In the genomic region with DNA sequence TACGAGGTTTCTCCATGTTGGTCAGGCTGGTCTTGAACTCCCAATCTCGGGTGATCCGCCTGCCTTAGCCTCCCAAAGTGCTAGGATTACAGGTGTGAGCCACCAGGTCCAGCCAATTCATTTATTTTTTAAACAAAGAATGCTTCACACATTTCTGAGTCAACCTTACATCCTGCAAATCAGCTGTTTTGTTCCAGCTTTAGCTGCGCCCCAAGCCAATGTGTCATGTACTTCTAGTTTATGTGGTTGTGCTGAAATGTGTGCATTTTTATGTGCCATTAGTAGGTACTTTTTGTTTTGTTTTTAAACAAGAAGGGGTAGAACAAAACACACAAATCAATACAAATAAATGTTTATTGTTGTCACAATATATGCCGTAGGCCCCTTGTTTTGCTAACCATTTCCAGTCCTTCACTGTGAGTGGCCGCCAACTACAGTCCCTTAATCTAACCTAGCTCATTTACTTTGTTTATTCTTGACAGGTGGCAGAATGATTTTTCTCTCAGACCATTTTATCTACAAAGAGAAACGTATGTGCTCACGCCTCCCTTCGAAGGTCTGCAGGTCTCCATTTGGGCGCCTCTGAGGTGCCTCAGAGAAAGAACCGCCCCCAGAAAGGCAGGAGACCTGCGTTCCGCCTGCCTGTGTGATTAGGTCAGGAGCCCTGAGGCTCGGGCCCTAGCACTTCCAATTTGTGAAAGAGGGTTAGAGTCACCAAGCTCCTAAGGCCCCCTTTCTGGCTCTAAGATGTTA, we compare ENCODE assay signal across 10 cellular contexts. TPM values are rescaled to one million over a fixed set of nuclear protein-coding genes. Genes with fewer than 3 reads are reported as not detected.
A peak's percentile ranks its signal among the peaks of the same experiment; 100 is the strongest.
DNase-seq lines count a peak whose midpoint lies in the region; ATAC-seq and TF ChIP-seq lines count a peak whose summit lies in the region.
"Had no signal": no experiment of that assay in that cellular context is flagged by ENCODE, and none has a peak within 500 bp of the region (broad histone marks: within the 10 kb centered on the region; RNA-seq: fewer than 3 reads in every experiment).

No MANE protein-coding gene starts in this region.

- peak overlapping the region; percentile 89 for H2AFZ ChIP-seq in osteoblast (ENCODE audit: low read length)

- no peaks in the 10 kb centered on the region for H4K20me1 ChIP-seq in osteoblast (ENCODE audit: insufficient read depth, low read length)

- ATAC-seq in GM21381 (IDR thresholded peaks at IDR 0.05; ENCODE audit: unreplicated experiment) (peak; percentile 22), GM19452 (IDR thresholded peaks at IDR 0.05; ENCODE audit: unreplicated experiment) (no peak), GM18505 (IDR thresholded peaks at IDR 0.05; ENCODE audit: unreplicated experiment) (no peak)

- no peak overlapping the region for H3K9ac ChIP-seq in HUES48 (ENCODE audit: low read depth, low read length)
- no peak overlapping the region for H3K9ac ChIP-seq in endodermal cell (ENCODE audit: extremely low read depth, low read length, poor library complexity, severe bottlenecking)

- DNase-seq in endodermal cell (no peak), osteoblast (ENCODE audit: insufficient read length, low spot score, missing footprints) (no peak), mucosa of gallbladder (ENCODE audit: low spot score) (no peak), glutamatergic neuron (no peak)

- 66 to 69% methylated on average over 12 to 14 of the region's 14 CpGs for WGBS in endodermal cell (ENCODE audit: insufficient coverage in 1 of 2, insufficient read length in 1 of 2), 2 experiments

- no peaks in the 10 kb centered on the region for H3K27me3 ChIP-seq in HUES48 (ENCODE audit: control insufficient read depth, insufficient read depth, low read length)
- H3K27me3 ChIP-seq in endodermal cell (ENCODE audit: control insufficient read depth, insufficient read depth, low read length, poor library complexity, severe bottlenecking), result no peaks in the 10 kb centered on the region
- peaks cover 14% of the 10 kb centered on the region for H3K27me3 ChIP-seq in osteoblast (ENCODE audit: insufficient read depth, low read length)

- no peaks in the 10 kb centered on the region for H3K36me3 ChIP-seq in HUES48 (ENCODE audit: control insufficient read depth, insufficient read depth, low read length)
- no peaks in the 10 kb centered on the region for H3K36me3 ChIP-seq in endodermal cell (ENCODE audit: control insufficient read depth, insufficient read depth, low read length)
- no peaks in the 10 kb centered on the region for H3K36me3 ChIP-seq in osteoblast (ENCODE audit: insufficient read depth, low read length)

- H3K4me1 ChIP-seq in HUES48 (ENCODE audit: control insufficient read depth, insufficient read depth, low read length), result peaks cover 6% of the 10 kb centered on the region; the same call in 1 of the 2 replicates
- peaks cover 5% of the 10 kb centered on the region for H3K4me1 ChIP-seq in endodermal cell (ENCODE audit: control insufficient read depth, insufficient read depth, low read length)
- peaks cover 4% of the 10 kb centered on the region for H3K4me1 ChIP-seq in osteoblast (ENCODE audit: insufficient read depth, low read length)

- TF ChIP-seq POLR2A in GM18505 (IDR thresholded peaks at IDR 0.05; ENCODE audit: borderline replicate concordance, extremely low read depth, insufficient read depth, insufficient read length), result no peak

- H3K9me3 ChIP-seq in HUES48 (ENCODE audit: control insufficient read depth, insufficient read depth, low read length), result no peaks in the 10 kb centered on the region
- H3K9me3 ChIP-seq in endodermal cell (ENCODE audit: control insufficient read depth, low read length), result no peaks in the 10 kb centered on the region
- no peaks in the 10 kb centered on the region for H3K9me3 ChIP-seq in osteoblast (ENCODE audit: low read depth, low read length)

- H3K27ac Mint-ChIP-seq in endodermal cell, result peak overlapping the region; percentile 82
- H3K27ac Mint-ChIP-seq in glutamatergic neuron (ENCODE audit: unreplicated experiment), result no peak overlapping the region
- H3K27ac Mint-ChIP-seq: activated T-helper 17 cell treated with anti-CD3 and anti-CD28 coated beads, Interleukin-2, amount 50 U/mL, for 72 hours had no signal

- H3K4me3 Mint-ChIP-seq in endodermal cell, result peak overlapping the region; percentile 40
- no peak overlapping the region for H3K4me3 Mint-ChIP-seq in glutamatergic neuron (ENCODE audit: unreplicated experiment)
- H3K4me3 Mint-ChIP-seq: activated T-helper 17 cell treated with anti-CD3 and anti-CD28 coated beads, Interleukin-2, amount 50 U/mL, for 72 hours had no signal

- H3K4me3 ChIP-seq in HUES48 (ENCODE audit: low read depth, low read length), result 0 out of 2 replicates have a peak overlapping the region, but pooled peaks have one; percentile 8
- H3K4me3 ChIP-seq in endodermal cell (ENCODE audit: low read length), result peak overlapping the region; percentile 43
- H3K4me3 ChIP-seq in osteoblast (ENCODE audit: insufficient read depth, low read length), result peak overlapping the region; percentile 22

- no peaks in the 10 kb centered on the region for H3K27me3 Mint-ChIP-seq in endodermal cell (ENCODE audit: insufficient read depth)
- H3K27me3 Mint-ChIP-seq in glutamatergic neuron (ENCODE audit: unreplicated experiment), result peaks cover 5% of the 10 kb centered on the region

- no peaks in the 10 kb centered on the region for H3K36me3 Mint-ChIP-seq in endodermal cell (ENCODE audit: low read depth)
- H3K36me3 Mint-ChIP-seq in glutamatergic neuron (ENCODE audit: unreplicated experiment), result no peaks in the 10 kb centered on the region

- peak overlapping the region; percentile 67 for H3K4me2 ChIP-seq in osteoblast (ENCODE audit: insufficient read depth, low read length)

- no peaks in the 10 kb centered on the region for H3K79me2 ChIP-seq in osteoblast (ENCODE audit: insufficient read depth, low read length)

- TF ChIP-seq CTCF in endodermal cell (conservative IDR thresholded peaks at IDR 0.05) (no peak), osteoblast (IDR thresholded peaks at IDR 0.05; ENCODE audit: extremely low read depth, low read depth, low read length) (no peak), glutamatergic neuron (IDR thresholded peaks at IDR 0.05; ENCODE audit: partially characterized antibody, unreplicated experiment) (no peak)

- peaks cover 10% of the 10 kb centered on the region for H3K4me1 Mint-ChIP-seq in endodermal cell
- H3K4me1 Mint-ChIP-seq in glutamatergic neuron (ENCODE audit: low read depth, unreplicated experiment), result peaks cover 20% of the 10 kb centered on the region
- H3K4me1 Mint-ChIP-seq: activated T-helper 17 cell treated with anti-CD3 and anti-CD28 coated beads, Interleukin-2, amount 50 U/mL, for 72 hours had no signal

- H3K9me3 Mint-ChIP-seq in endodermal cell (no peaks in the 10 kb centered on the region), glutamatergic neuron (ENCODE audit: unreplicated experiment) (peaks cover 1% of the 10 kb centered on the region)
- H3K9me3 Mint-ChIP-seq: activated T-helper 17 cell treated with anti-CD3 and anti-CD28 coated beads, Interleukin-2, amount 50 U/mL, for 72 hours had no signal

- peak overlapping the region; percentile 0 for H3K27ac ChIP-seq in HUES48 (ENCODE audit: low read depth, low read length)
- H3K27ac ChIP-seq in endodermal cell (ENCODE audit: low read depth, low read length), result no peak overlapping the region
- no peak overlapping the region for H3K27ac ChIP-seq in osteoblast (ENCODE audit: low read depth, low read length)

RNA-seq across cellular contexts. Expression of a gene that starts 2.8 kb away (rescaled TPM):
- total RNA-seq in endodermal cell, result not detected
- polyA plus RNA-seq in endodermal cell (2013, experiment 1 of 2), result 0.82 TPM
- 0.99 TPM for polyA plus RNA-seq in endodermal cell (2013, experiment 2 of 2)
- not detected in 2 replicates for total RNA-seq in osteoblast
- total RNA-seq in mucosa of gallbladder, result 3.9 TPM
- not detected for total RNA-seq in glutamatergic neuron (ENCODE audit: unreplicated experiment)
- total RNA-seq: activated T-helper 17 cell treated with anti-CD3 and anti-CD28 coated beads, Interleukin-2, amount 50 U/mL, for 72 hours; endothelial cell of umbilical vein had no signal
- polyA plus RNA-seq: endothelial cell of umbilical vein had no signal
